9 cellular contexts compared by ENCODE assay signal in the genomic region with DNA sequence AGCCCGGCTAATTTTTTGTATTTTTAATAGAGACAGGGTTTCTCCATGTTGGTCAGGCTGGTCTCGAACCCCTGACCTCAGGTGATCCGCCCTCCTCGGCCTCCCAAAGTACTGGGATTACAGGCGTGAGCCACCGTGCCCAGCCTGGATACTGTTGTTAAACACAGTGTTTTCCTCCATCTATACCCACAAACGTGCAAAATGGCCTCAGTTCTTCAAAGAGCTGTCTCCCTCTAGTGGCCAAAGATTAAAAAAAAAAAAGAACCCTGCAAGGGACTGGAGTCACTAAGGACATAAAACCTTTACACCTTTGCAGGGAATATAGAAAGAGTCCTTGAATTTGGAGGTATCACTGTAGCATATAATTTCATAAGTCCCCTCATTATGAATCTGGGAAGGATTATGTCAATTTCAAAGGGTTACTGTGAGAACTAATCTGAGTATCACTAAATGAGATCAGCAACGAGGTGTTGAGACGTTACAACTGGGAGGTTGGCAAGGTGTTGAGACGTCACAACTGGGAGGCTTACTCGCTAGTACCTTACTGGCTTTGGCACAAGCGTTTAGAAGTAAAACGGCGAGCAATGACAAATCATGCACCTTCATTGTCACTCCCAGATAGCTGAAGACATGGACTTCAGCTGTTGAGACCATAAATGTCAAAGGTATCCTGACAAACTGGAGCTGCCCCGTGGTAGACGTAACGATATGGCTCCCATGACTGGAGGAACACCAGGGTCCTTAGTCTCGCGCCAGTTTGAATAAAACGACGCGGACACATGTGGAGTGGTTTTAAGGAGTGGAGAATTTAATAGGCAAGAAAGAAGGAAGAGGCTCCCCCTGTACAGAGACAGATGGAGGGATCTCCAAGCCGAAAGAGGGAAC. TPM values are rescaled to one million over a fixed set of nuclear protein-coding genes. Genes with fewer than 3 reads are reported as not detected.
DNase-seq lines count a peak whose midpoint lies in the region; ATAC-seq and TF ChIP-seq lines count a peak whose summit lies in the region.
"Had no signal": no experiment of that assay in that cellular context is flagged by ENCODE, and none has a peak within 500 bp of the region (broad histone marks: within the 10 kb centered on the region; RNA-seq: fewer than 3 reads in every experiment).

No MANE protein-coding gene starts in this region.

- TF ChIP-seq CTCF in GM06990 (IDR thresholded peaks at IDR 0.05; ENCODE audit: insufficient read depth, low read length, poor library complexity, severe bottlenecking): peak; percentile 62
- TF ChIP-seq CTCF in hepatocyte (IDR thresholded peaks at IDR 0.05; ENCODE audit: poor library complexity): peak; percentile 70

- no peaks in the 10 kb centered on the region for H4K20me1 ChIP-seq in hepatocyte (ENCODE audit: insufficient read depth, poor library complexity, severe bottlenecking)

- no peaks in the 10 kb centered on the region for H3K36me3 ChIP-seq in GM06990 (ENCODE audit: control insufficient read depth, insufficient read depth, low read length)
- H3K36me3 ChIP-seq in hepatocyte (replicated peaks; ENCODE audit: insufficient read depth, low read depth): no peaks in the 10 kb centered on the region

- no peak overlapping the region for H3K27ac ChIP-seq in hepatocyte
- H3K27ac ChIP-seq: epithelial cell of prostate had no signal

- no peaks in the 10 kb centered on the region for H3K4me1 ChIP-seq in hepatocyte (ENCODE audit: insufficient read depth)

- no peaks in the 10 kb centered on the region for H3K9me2 ChIP-seq in hepatocyte (replicated peaks; ENCODE audit: insufficient read depth)

- H3K4me3 Mint-ChIP-seq in activated naive CD8-positive, alpha-beta T cell treated with anti-CD3 and anti-CD28 coated beads for 36 hours: peak overlapping the region; percentile 4
- no peak overlapping the region for H3K4me3 Mint-ChIP-seq in stimulated activated naive B cell treated with anti-CD40 and anti-IgM and Interleukin-4, amounts not matched to agents 10 μg/mL and 1 μg/mL and 100 μg/mL, for 72 hours

- DNase-seq in A172 (ENCODE audit: low spot score) (peak; percentile 37), GM06990 (ENCODE audit: extremely low read depth, insufficient read length) (no peak), NCI-H526 (lab: John Stamatoyannopoulos, UW) (peak; percentile 67 to 86), hepatocyte (ENCODE audit: low spot score) (peak; percentile 76)
- DNase-seq in activated naive CD8-positive, alpha-beta T cell treated with anti-CD3 and anti-CD28 coated beads for 36 hours: no peak
- DNase-seq in stimulated activated naive B cell treated with anti-CD40 and anti-IgM and Interleukin-4, amounts not matched to agents 10 μg/mL and 1 μg/mL and 100 μg/mL, for 72 hours: no peak
- no peak for DNase-seq in stimulated activated CD4-positive, alpha-beta T cell treated with anti-CD3 and anti-CD28 coated beads, Interleukin-4, amount 100 ng/mL, for 4 hours

- H3K27ac Mint-ChIP-seq in activated naive CD8-positive, alpha-beta T cell treated with anti-CD3 and anti-CD28 coated beads for 36 hours: peak overlapping the region; percentile 84
- peak overlapping the region; percentile 70 for H3K27ac Mint-ChIP-seq in stimulated activated naive B cell treated with anti-CD40 and anti-IgM and Interleukin-4, amounts not matched to agents 10 μg/mL and 1 μg/mL and 100 μg/mL, for 72 hours

- H2AFZ ChIP-seq in hepatocyte: no peak overlapping the region

- H3K27me3 Mint-ChIP-seq in activated naive CD8-positive, alpha-beta T cell treated with anti-CD3 and anti-CD28 coated beads for 36 hours: no peaks in the 10 kb centered on the region
- peaks cover 0 to 18% of the 10 kb centered on the region in 2 donors for H3K27me3 Mint-ChIP-seq in stimulated activated naive B cell treated with anti-CD40 and anti-IgM and Interleukin-4, amounts not matched to agents 10 μg/mL and 1 μg/mL and 100 μg/mL, for 72 hours

- no peaks in the 10 kb centered on the region for H3K79me2 ChIP-seq in hepatocyte

- peak; percentile 77 for ATAC-seq in HG03066 (IDR thresholded peaks at IDR 0.05; ENCODE audit: low read depth, unreplicated experiment)
- ATAC-seq in stimulated activated naive B cell treated with anti-CD40 and anti-IgM and Interleukin-4, amounts not matched to agents 10 μg/mL and 1 μg/mL and 100 μg/mL, for 72 hours (replicated peaks): peak; percentile 74 to 81

- H3K4me2 ChIP-seq in hepatocyte: no peak overlapping the region

- peaks cover 21% of the 10 kb centered on the region for H3K4me1 Mint-ChIP-seq in activated naive CD8-positive, alpha-beta T cell treated with anti-CD3 and anti-CD28 coated beads for 36 hours
- H3K4me1 Mint-ChIP-seq in stimulated activated naive B cell treated with anti-CD40 and anti-IgM and Interleukin-4, amounts not matched to agents 10 μg/mL and 1 μg/mL and 100 μg/mL, for 72 hours: peaks cover 10 to 16% of the 10 kb centered on the region in 2 donors

- H3K27me3 ChIP-seq in GM06990 (replicated peaks; ENCODE audit: control insufficient read depth, insufficient read depth, low read length) (no peaks in the 10 kb centered on the region), hepatocyte (no peaks in the 10 kb centered on the region)

- H3K4me3 ChIP-seq in GM06990 (replicated peaks; ENCODE audit: low read depth, low read length) (no peak overlapping the region), hepatocyte (no peak overlapping the region)

- 78% methylated on average over 23 of the region's 23 CpGs for WGBS in hepatocyte (ENCODE audit: low lambda C conversion rate, missing lambda C conversion rate)

- H3K9me3 ChIP-seq in hepatocyte (ENCODE audit: low read depth): no peaks in the 10 kb centered on the region

- peaks cover 2% of the 10 kb centered on the region for H3K36me3 Mint-ChIP-seq in activated naive CD8-positive, alpha-beta T cell treated with anti-CD3 and anti-CD28 coated beads for 36 hours
- H3K36me3 Mint-ChIP-seq in stimulated activated naive B cell treated with anti-CD40 and anti-IgM and Interleukin-4, amounts not matched to agents 10 μg/mL and 1 μg/mL and 100 μg/mL, for 72 hours: peaks cover 0 to 3% of the 10 kb centered on the region in 2 donors

- H3K9me3 Mint-ChIP-seq in activated naive CD8-positive, alpha-beta T cell treated with anti-CD3 and anti-CD28 coated beads for 36 hours: peaks cover 2% of the 10 kb centered on the region
- peaks cover 0 to 1% of the 10 kb centered on the region in 2 donors for H3K9me3 Mint-ChIP-seq in stimulated activated naive B cell treated with anti-CD40 and anti-IgM and Interleukin-4, amounts not matched to agents 10 μg/mL and 1 μg/mL and 100 μg/mL, for 72 hours

RNA-seq across cellular contexts. Expression of a gene that starts 33.4 kb away (rescaled TPM):
- total RNA-seq in A172 (2014; rRNA removed; shearing (Covaris generic)): not detected in 2 replicates
- total RNA-seq in activated naive CD8-positive, alpha-beta T cell treated with anti-CD3 and anti-CD28 coated beads for 36 hours: under 1 TPM; 0.26 to 0.45 TPM
- total RNA-seq in hepatocyte: 0.03 TPM in 1 of 2 replicates, not detected in the other
- polyA plus RNA-seq in hepatocyte: not detected in 2 replicates

Comparison
In these comparisons a context has a peak if more than half of its experiments do, and no peak if none do; other contexts are left out.
1. DNase-seq: peak in A172 (single experiment), NCI-H526 (2 of 2) and hepatocyte (single experiment); none in GM06990 (single experiment), activated naive CD8-positive, alpha-beta T cell treated with anti-CD3 and anti-CD28 coated beads for 36 hours (single experiment), stimulated activated naive B cell treated with anti-CD40 and anti-IgM and Interleukin-4, amounts not matched to agents 10 μg/mL and 1 μg/mL and 100 μg/mL, for 72 hours (single experiment) and stimulated activated CD4-positive, alpha-beta T cell treated with anti-CD3 and anti-CD28 coated beads, Interleukin-4, amount 100 ng/mL, for 4 hours (0 of 2).